In the genomic region with DNA sequence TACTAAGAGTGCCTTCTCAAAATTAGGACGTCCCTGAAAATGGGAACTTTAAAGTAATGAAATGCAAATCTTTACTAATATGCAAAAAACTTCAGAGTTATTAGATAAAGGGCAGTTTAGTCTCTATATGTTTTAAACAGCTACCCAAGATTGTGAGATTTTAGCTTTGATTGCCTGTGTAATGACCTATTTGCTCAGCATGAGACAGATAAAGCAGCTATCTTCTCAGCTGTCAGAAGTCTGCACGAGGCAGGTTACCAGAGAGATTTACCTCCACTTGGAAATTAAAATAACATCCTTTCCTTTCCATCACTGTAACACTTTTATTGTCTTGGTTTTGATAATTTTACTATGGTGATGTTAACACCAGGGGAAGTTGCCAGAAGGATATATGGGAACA, we compare ENCODE assay signal across 37 cellular contexts.
"Had no signal": no experiment of that assay in that cellular context is flagged by ENCODE, and none has a peak within 500 bp of the region (broad histone marks: within the 10 kb centered on the region; RNA-seq: fewer than 3 reads in every experiment).

No MANE protein-coding gene starts in this region.

- H3K4me1 ChIP-seq: ascending aorta had no signal

- H3K36me3 ChIP-seq: ascending aorta, cardiac muscle cell, WERI-Rb-1 had no signal

- H3K27ac Mint-ChIP-seq: activated CD4-positive, alpha-beta memory T cell treated with anti-CD3 and anti-CD28 coated beads, Interleukin-2, amount 10 ng/mL, durations not matched to agents 7 days and 5 days; activated CD4-positive, alpha-beta T cell treated with anti-CD3 and anti-CD28 coated beads for 36 hours; activated CD4-positive, alpha-beta T cell treated with anti-CD3 and anti-CD28 coated beads, Interleukin-2, amount 10 ng/mL, durations not matched to agents 7 days and 5 days; activated naive CD4-positive, alpha-beta T cell treated with anti-CD3 and anti-CD28 coated beads for 36 hours; activated naive CD4-positive, alpha-beta T cell treated with anti-CD3 and anti-CD28 coated beads, Interleukin-2, amount 50 U/mL, for 72 hours; activated naive CD8-positive, alpha-beta T cell treated with anti-CD3 and anti-CD28 coated beads for 36 hours; activated T-cell treated with anti-CD3 and anti-CD28 coated beads, Interleukin-2, amount 50 U/mL, for 72 hours; activated T-helper 1 cell treated with anti-CD3 and anti-CD28 coated beads, Interleukin-12 subunit alpha, Interleukin-12 subunit beta, Interleukin-2, Interleukin-4 antibody, amounts not matched to agents 30 ng/mL and 10 ng/mL and 1 ng/mL, durations not matched to agents 14 hours and 24 hours and 36 hours; activated T-helper 17 cell treated with anti-CD3 and anti-CD28 coated beads, Interleukin-2, amount 50 U/mL, for 72 hours; brain; T-helper 1 cell treated with Interleukin-12 subunit alpha and Interleukin-12 subunit beta and Interleukin-4 antibody, amounts not matched to agents 30 μg/mL and 1 μg/mL, for 36 hours; T-helper 2 cell treated with Interferon-gamma antibody and Interleukin-4, amounts not matched to agents 5 μg/mL and 100 μg/mL, for 36 hours; WTC11 had no signal

- DNase-seq: activated CD4-positive, alpha-beta memory T cell treated with anti-CD3 and anti-CD28 coated beads, Interleukin-2, amount 10 ng/mL, durations not matched to agents 7 days and 5 days; activated CD4-positive, alpha-beta T cell treated with anti-CD3 and anti-CD28 coated beads for 1 hour; activated CD4-positive, alpha-beta T cell treated with anti-CD3 and anti-CD28 coated beads for 36 hours; activated CD4-positive, alpha-beta T cell treated with anti-CD3 and anti-CD28 coated beads for 48 hours; activated CD4-positive, alpha-beta T cell treated with anti-CD3 and anti-CD28 coated beads, Interleukin-2, amount 10 ng/mL, durations not matched to agents 7 days and 5 days; activated CD4-positive, alpha-beta T cell treated with anti-CD3 and anti-CD28 coated beads, Interleukin-2, amount 50 U/mL, for 48 hours; activated CD4-positive, CD25-positive, alpha-beta regulatory T cell; activated CD8-positive, alpha-beta memory T cell treated with anti-CD3 and anti-CD28 coated beads, Interleukin-2, amount 50 U/mL, for 4 hours; activated effector memory CD4-positive, alpha-beta T cell treated with anti-CD3 and anti-CD28 coated beads, Interleukin-2, amount 50 U/mL, for 16 hours; activated gamma-delta T cell treated with Interleukin-2 at 50 U/mL for 16 hours; activated naive CD4-positive, alpha-beta T cell; activated naive CD4-positive, alpha-beta T cell treated with anti-CD3 and anti-CD28 coated beads for 36 hours; activated naive CD4-positive, alpha-beta T cell treated with anti-CD3 and anti-CD28 coated beads, Interleukin-2, amount 50 U/mL, for 16 hours; activated naive CD8-positive, alpha-beta T cell treated with anti-CD3 and anti-CD28 coated beads for 36 hours; activated T-cell treated with anti-CD3 and anti-CD28 coated beads for 4 hours; activated T-cell treated with anti-CD3 and anti-CD28 coated beads, Interleukin-2, amount 50 U/mL, for 1 hour; activated T-cell treated with anti-CD3 and anti-CD28 coated beads, Interleukin-2, amount 50 U/mL, for 4 hours; activated T-cell treated with anti-CD3 and anti-CD28 coated beads, Interleukin-2, amount 50 U/mL, for 72 hours; amygdala; anterior cingulate cortex; caudate nucleus; cerebellar nuclear complex; T-helper 1 cell; T-helper 2 cell; T-helper 9 cell; WERI-Rb-1 had no signal

- H3K27me3 Mint-ChIP-seq: activated CD4-positive, alpha-beta memory T cell treated with anti-CD3 and anti-CD28 coated beads, Interleukin-2, amount 10 ng/mL, durations not matched to agents 7 days and 5 days; activated CD4-positive, alpha-beta T cell treated with anti-CD3 and anti-CD28 coated beads for 36 hours; activated CD4-positive, alpha-beta T cell treated with anti-CD3 and anti-CD28 coated beads, Interleukin-2, amount 10 ng/mL, durations not matched to agents 7 days and 5 days; activated naive CD8-positive, alpha-beta T cell treated with anti-CD3 and anti-CD28 coated beads for 36 hours; activated T-helper 17 cell treated with anti-CD3 and anti-CD28 coated beads, Interleukin-2, amount 50 U/mL, for 72 hours; brain; central memory CD8-positive, alpha-beta T cell had no signal

- H3K4me3 Mint-ChIP-seq: activated CD4-positive, alpha-beta memory T cell treated with anti-CD3 and anti-CD28 coated beads, Interleukin-2, amount 10 ng/mL, durations not matched to agents 7 days and 5 days; activated CD4-positive, alpha-beta T cell treated with anti-CD3 and anti-CD28 coated beads for 36 hours; activated CD4-positive, alpha-beta T cell treated with anti-CD3 and anti-CD28 coated beads, Interleukin-2, amount 10 ng/mL, durations not matched to agents 7 days and 5 days; activated naive CD4-positive, alpha-beta T cell treated with anti-CD3 and anti-CD28 coated beads for 36 hours; activated naive CD8-positive, alpha-beta T cell treated with anti-CD3 and anti-CD28 coated beads for 36 hours; activated T-cell treated with anti-CD3 and anti-CD28 coated beads, Interleukin-2, amount 50 U/mL, for 4 hours; activated T-cell treated with anti-CD3 and anti-CD28 coated beads, Interleukin-2, amount 50 U/mL, for 72 hours; activated T-helper 1 cell treated with anti-CD3 and anti-CD28 coated beads, Interleukin-12 subunit alpha, Interleukin-12 subunit beta, Interleukin-2, Interleukin-4 antibody, amounts not matched to agents 30 ng/mL and 10 ng/mL and 1 ng/mL, durations not matched to agents 14 hours and 24 hours and 36 hours; activated T-helper 17 cell treated with anti-CD3 and anti-CD28 coated beads, Interleukin-2, amount 50 U/mL, for 72 hours; brain; central memory CD8-positive, alpha-beta T cell; T-helper 1 cell treated with Interleukin-12 subunit alpha and Interleukin-12 subunit beta and Interleukin-4 antibody, amounts not matched to agents 30 μg/mL and 1 μg/mL, for 36 hours; T-helper 2 cell treated with Interferon-gamma antibody and Interleukin-4, amounts not matched to agents 5 μg/mL and 100 μg/mL, for 36 hours; WTC11 had no signal

- H3K27me3 ChIP-seq: ascending aorta, cardiac muscle cell had no signal

- H3K27ac ChIP-seq: ascending aorta, cardiac muscle cell, WERI-Rb-1 had no signal

- H3K9me3 Mint-ChIP-seq: activated CD4-positive, alpha-beta T cell treated with anti-CD3 and anti-CD28 coated beads, Interleukin-2, amount 10 ng/mL, durations not matched to agents 7 days and 5 days; activated naive CD4-positive, alpha-beta T cell treated with anti-CD3 and anti-CD28 coated beads for 36 hours; activated naive CD4-positive, alpha-beta T cell treated with anti-CD3 and anti-CD28 coated beads, Interleukin-2, amount 50 U/mL, for 72 hours; activated naive CD8-positive, alpha-beta T cell treated with anti-CD3 and anti-CD28 coated beads for 36 hours; activated T-cell treated with anti-CD3 and anti-CD28 coated beads, Interleukin-2, amount 50 U/mL, for 4 hours; activated T-helper 1 cell treated with anti-CD3 and anti-CD28 coated beads, Interleukin-12 subunit alpha, Interleukin-12 subunit beta, Interleukin-2, Interleukin-4 antibody, amounts not matched to agents 30 ng/mL and 10 ng/mL and 1 ng/mL, durations not matched to agents 14 hours and 24 hours and 36 hours; brain; T-helper 1 cell treated with Interleukin-12 subunit alpha and Interleukin-12 subunit beta and Interleukin-4 antibody, amounts not matched to agents 30 μg/mL and 1 μg/mL, for 36 hours; T-helper 2 cell treated with Interferon-gamma antibody and Interleukin-4, amounts not matched to agents 5 μg/mL and 100 μg/mL, for 36 hours had no signal

- ATAC-seq: activated CD4-positive, alpha-beta T cell treated with anti-CD3 and anti-CD28 coated beads for 36 hours; activated CD4-positive, CD25-positive, alpha-beta regulatory T cell treated with anti-CD3 and anti-CD28 coated beads, Interleukin-2, amount 50 U/mL, for 24 hours; activated naive CD4-positive, alpha-beta T cell treated with anti-CD3 and anti-CD28 coated beads, Interleukin-2, amount 50 U/mL, for 72 hours; activated T-cell treated with anti-CD3 and anti-CD28 coated beads, Interleukin-2, amount 50 U/mL, for 4 hours; activated T-cell treated with anti-CD3 and anti-CD28 coated beads, Interleukin-2, amount 50 U/mL, for 72 hours; activated T-helper 17 cell treated with anti-CD3 and anti-CD28 coated beads, Interleukin-2, amount 50 U/mL, for 72 hours; WTC11 had no signal

- H3K4me3 ChIP-seq: ascending aorta, cardiac muscle cell had no signal

- H3K4me1 Mint-ChIP-seq: activated CD4-positive, alpha-beta memory T cell treated with anti-CD3 and anti-CD28 coated beads, Interleukin-2, amount 10 ng/mL, durations not matched to agents 7 days and 5 days; activated CD4-positive, alpha-beta T cell treated with anti-CD3 and anti-CD28 coated beads for 36 hours; activated CD4-positive, alpha-beta T cell treated with anti-CD3 and anti-CD28 coated beads, Interleukin-2, amount 10 ng/mL, durations not matched to agents 7 days and 5 days; activated naive CD8-positive, alpha-beta T cell treated with anti-CD3 and anti-CD28 coated beads for 36 hours; activated T-helper 17 cell treated with anti-CD3 and anti-CD28 coated beads, Interleukin-2, amount 50 U/mL, for 72 hours; brain; central memory CD8-positive, alpha-beta T cell had no signal

- H3K9me3 ChIP-seq: ascending aorta had no signal

- H3K36me3 Mint-ChIP-seq: activated naive CD4-positive, alpha-beta T cell treated with anti-CD3 and anti-CD28 coated beads, Interleukin-2, amount 50 U/mL, for 72 hours; activated naive CD8-positive, alpha-beta T cell treated with anti-CD3 and anti-CD28 coated beads for 36 hours; brain; WTC11 had no signal
